ENCODE assay signal across 16 cellular contexts in the genomic region with DNA sequence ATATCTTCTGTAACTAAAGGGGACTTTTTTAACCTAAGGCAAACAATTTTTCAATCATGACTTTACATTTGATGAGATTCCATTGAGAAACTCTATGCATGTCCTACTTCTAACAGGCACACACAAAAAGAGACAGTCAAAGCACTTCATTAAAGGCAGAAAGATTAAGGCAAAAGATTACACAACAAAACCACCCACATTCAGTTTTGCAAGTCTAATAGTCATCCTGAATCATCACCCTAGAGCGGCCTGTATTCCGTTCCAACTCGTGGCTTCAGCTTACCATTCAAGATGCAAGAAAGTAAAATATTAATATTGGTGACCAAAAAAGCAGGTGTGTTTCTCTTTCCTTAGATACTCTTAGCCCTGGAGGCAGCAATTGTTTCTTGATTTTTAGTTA.
DNase-seq lines count a peak whose midpoint lies in the region; ATAC-seq, FAIRE-seq and TF ChIP-seq lines count a peak whose summit lies in the region.
"Had no signal": no experiment of that assay in that cellular context is flagged by ENCODE, and none has a peak within 500 bp of the region (broad histone marks: within the 10 kb centered on the region; RNA-seq: fewer than 3 reads in every experiment).

No MANE protein-coding gene starts in this region.

- H3K27ac Mint-ChIP-seq in WTC11 = no peak overlapping the region
- H3K27ac Mint-ChIP-seq: activated naive CD8-positive, alpha-beta T cell; CD8-positive, alpha-beta T cell; naive thymus-derived CD8-positive, alpha-beta T cell had no signal

- in situ Hi-C loops in GM13977 (cut with MboI; ENCODE audit: low pct_unique_long_range_greater_than_20kb, low sequenced_read_pairs, unreplicated experiment) = no loop called here

- DNase-seq in A549 (ENCODE audit: low read depth in 1 of 2, low spot score in 1 of 2) = peak; percentile 23 to 88
- DNase-seq in H54 (ENCODE audit: insufficient read length, low spot score) = peak; percentile 15
- peak; percentile 52 for DNase-seq in SIG-M5 (lab: John Stamatoyannopoulos, UW)
- peak; percentile 94 for DNase-seq in fibroblast of the aortic adventitia (ENCODE audit: low read depth)
- DNase-seq in GM13977 (ENCODE audit: low spot score) = no peak
- DNase-seq in WTC11 (ENCODE audit: low spot score) = no peak
- no peak for DNase-seq in testis
- DNase-seq in anterior cingulate cortex (lab: John Stamatoyannopoulos, UW) = no peak
- DNase-seq: CD8-positive, alpha-beta T cell; GOT3; heart left ventricle; naive thymus-derived CD8-positive, alpha-beta T cell; NCI-H446 treated with DMSO at 0.1 percent for 48 hours had no signal

- H3K4me1 Mint-ChIP-seq in WTC11 = peaks cover 20% of the 10 kb centered on the region
- H3K4me1 Mint-ChIP-seq: naive thymus-derived CD8-positive, alpha-beta T cell had no signal

- POLR2A ChIA-PET in A549 (lab: Yijun Ruan, JAX) (no interaction called here), WTC11 (lab: Charles Lee) (no interaction called here)

- H3K27ac ChIP-seq in A549 = peak overlapping the region; percentile 90 to 91
- H3K27ac ChIP-seq in testis = no peak overlapping the region
- H3K27ac ChIP-seq: heart left ventricle, VCaP had no signal

- TF ChIP-seq RAD21 in A549 (conservative IDR thresholded peaks at IDR 0.05 in 1 of 2, IDR thresholded peaks at IDR 0.05 in 1 of 2) = peak; percentile 6 to 64; a peak in 3 of 5 replicates

- no peaks in the 10 kb centered on the region for H3K36me3 Mint-ChIP-seq in WTC11
- H3K36me3 Mint-ChIP-seq: activated naive CD8-positive, alpha-beta T cell; CD8-positive, alpha-beta T cell; naive thymus-derived CD8-positive, alpha-beta T cell had no signal

- peaks cover 45% of the 10 kb centered on the region for H3K4me1 ChIP-seq in A549
- H3K4me1 ChIP-seq in testis = no peaks in the 10 kb centered on the region
- H3K4me1 ChIP-seq: heart left ventricle had no signal

- H3K4me3 Mint-ChIP-seq in WTC11 = no peak overlapping the region
- H3K4me3 Mint-ChIP-seq: activated naive CD8-positive, alpha-beta T cell; CD8-positive, alpha-beta T cell; naive thymus-derived CD8-positive, alpha-beta T cell had no signal

- CTCF ChIA-PET in A549 (lab: Yijun Ruan, JAX) = no interaction called here
- CTCF ChIA-PET in WTC11 (lab: Charles Lee) = no interaction called here

- ATAC-seq in A549 (peak; percentile 86 to 92), WTC11 (no peak)
- ATAC-seq: CD8-positive, alpha-beta T cell; HepG2; naive thymus-derived CD8-positive, alpha-beta T cell had no signal

- FAIRE-seq in A549 (lab: Jason Lieb, UNC) (no peak), H54 (lab: Jason Lieb, UNC) (peak; percentile 100)
- FAIRE-seq: HepG2 had no signal

- H3K9me3 Mint-ChIP-seq in WTC11 = no peaks in the 10 kb centered on the region
- H3K9me3 Mint-ChIP-seq: CD8-positive, alpha-beta T cell; naive thymus-derived CD8-positive, alpha-beta T cell had no signal

- H3K27me3 Mint-ChIP-seq in WTC11 (ENCODE audit: low read depth) = no peaks in the 10 kb centered on the region

- H3K27me3 ChIP-seq in testis = no peaks in the 10 kb centered on the region
- H3K27me3 ChIP-seq: heart left ventricle had no signal

- H3K4me2 ChIP-seq in A549 = peak overlapping the region; percentile 55

- TF ChIP-seq EP300 in A549 (IDR thresholded peaks at IDR 0.05) = peak; percentile 89 to 91; a peak in 4 of 5 replicates

- 0% methylated on average over 3 of the region's 3 CpGs for WGBS in A549 (ENCODE audit: missing lambda C conversion rate)
- WGBS in testis, 2 donors = 75 to 87% methylated on average over 3 of the region's 3 CpGs

- TF ChIP-seq POLR2A in A549 (IDR thresholded peaks at IDR 0.05; ENCODE audit: low read length) (no peak), H54 (IDR thresholded peaks at IDR 0.05; ENCODE audit: low read depth, low read length) (no peak), testis (IDR thresholded peaks at IDR 0.05) (no peak)

- intact Hi-C loops in testis (cut with DNase I; ENCODE audit: low total_unique reads) = no loop called here

- H3K36me3 ChIP-seq in testis (ENCODE audit: low read depth, missing control alignments) = no peaks in the 10 kb centered on the region
- H3K36me3 ChIP-seq: heart left ventricle had no signal

- no peak overlapping the region for H3K4me3 ChIP-seq in A549
- H3K4me3 ChIP-seq in fibroblast of the aortic adventitia (ENCODE audit: low read depth, low read length) = no peak overlapping the region
- no peak overlapping the region for H3K4me3 ChIP-seq in testis
- H3K4me3 ChIP-seq: heart left ventricle had no signal

- TF ChIP-seq CTCF in A549 (IDR thresholded peaks at IDR 0.05) (no peak), fibroblast of the aortic adventitia (IDR thresholded peaks at IDR 0.05; ENCODE audit: insufficient read depth, low read length) (no peak), GM13977 (IDR thresholded peaks at IDR 0.05; ENCODE audit: extremely low read depth, insufficient read depth, missing control alignments) (no peak), WTC11 (IDR thresholded peaks at IDR 0.05) (no peak), testis (IDR thresholded peaks at IDR 0.05) (no peak)

- H3K9me3 ChIP-seq in A549 (peaks cover 15% of the 10 kb centered on the region; the same call in 2 of the 3 replicates), testis (no peaks in the 10 kb centered on the region)
- H3K9me3 ChIP-seq: heart left ventricle had no signal

TF ChIP-seq in A549, 52 proteins besides CTCF, POLR2A, EP300 and RAD21 (continues in another document):
- TF ChIP-seq, protein P1, sequence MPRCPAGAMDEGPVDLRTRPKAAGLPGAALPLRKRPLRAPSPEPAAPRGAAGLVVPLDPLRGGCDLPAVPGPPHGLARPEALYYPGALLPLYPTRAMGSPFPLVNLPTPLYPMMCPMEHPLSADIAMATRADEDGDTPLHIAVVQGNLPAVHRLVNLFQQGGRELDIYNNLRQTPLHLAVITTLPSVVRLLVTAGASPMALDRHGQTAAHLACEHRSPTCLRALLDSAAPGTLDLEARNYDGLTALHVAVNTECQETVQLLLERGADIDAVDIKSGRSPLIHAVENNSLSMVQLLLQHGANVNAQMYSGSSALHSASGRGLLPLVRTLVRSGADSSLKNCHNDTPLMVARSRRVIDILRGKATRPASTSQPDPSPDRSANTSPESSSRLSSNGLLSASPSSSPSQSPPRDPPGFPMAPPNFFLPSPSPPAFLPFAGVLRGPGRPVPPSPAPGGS (IDR thresholded peaks at IDR 0.05) = peak; percentile 96
- TF ChIP-seq ZFP36 (IDR thresholded peaks at IDR 0.05; ENCODE audit: borderline replicate concordance, partially characterized antibody) = no peak
- peak; percentile 56 for TF ChIP-seq SMC3 (IDR thresholded peaks at IDR 0.05)
- no peak for TF ChIP-seq ZNF302 (CRISPR knock-in tag; IDR thresholded peaks at IDR 0.05)
- peak; percentile 96 to 97 for TF ChIP-seq CEBPB (IDR thresholded peaks at IDR 0.05)
- TF ChIP-seq, protein P2, sequence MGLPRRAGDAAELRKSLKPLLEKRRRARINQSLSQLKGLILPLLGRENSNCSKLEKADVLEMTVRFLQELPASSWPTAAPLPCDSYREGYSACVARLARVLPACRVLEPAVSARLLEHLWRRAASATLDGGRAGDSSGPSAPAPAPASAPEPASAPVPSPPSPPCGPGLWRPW (IDR thresholded peaks at IDR 0.05) = peak; percentile 89
- TF ChIP-seq GATA3 (IDR thresholded peaks at IDR 0.05; ENCODE audit: borderline replicate concordance) = peak; percentile 82
- no peak for TF ChIP-seq SREBF2 (IDR thresholded peaks at IDR 0.05)
- no peak for TF ChIP-seq CHD4 (IDR thresholded peaks at IDR 0.05; ENCODE audit: borderline replicate concordance)
- TF ChIP-seq, protein P3, sequence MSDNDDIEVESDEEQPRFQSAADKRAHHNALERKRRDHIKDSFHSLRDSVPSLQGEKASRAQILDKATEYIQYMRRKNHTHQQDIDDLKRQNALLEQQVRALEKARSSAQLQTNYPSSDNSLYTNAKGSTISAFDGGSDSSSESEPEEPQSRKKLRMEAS (IDR thresholded peaks at IDR 0.05) = peak; percentile 65
- peak; percentile 99 for TF ChIP-seq JUNB (IDR thresholded peaks at IDR 0.05)
- TF ChIP-seq JUN (IDR thresholded peaks at IDR 0.05) = peak; percentile 79 to 90; a peak in 3 of 5 replicates
- TF ChIP-seq MYC (IDR thresholded peaks at IDR 0.05; ENCODE audit: borderline replicate concordance, low read length) = peak; percentile 21; the same call in 1 of the 2 replicates

TF ChIP-seq in WTC11, 78 proteins besides CTCF, POLR2A, EP300 and RAD21 (continues in another document):
- no peak for TF ChIP-seq NFATC4 (CRISPR knock-in tag; IDR thresholded peaks at IDR 0.05)
- no peak for TF ChIP-seq JAZF1 (CRISPR knock-in tag; IDR thresholded peaks at IDR 0.05)
- TF ChIP-seq, protein P4, sequence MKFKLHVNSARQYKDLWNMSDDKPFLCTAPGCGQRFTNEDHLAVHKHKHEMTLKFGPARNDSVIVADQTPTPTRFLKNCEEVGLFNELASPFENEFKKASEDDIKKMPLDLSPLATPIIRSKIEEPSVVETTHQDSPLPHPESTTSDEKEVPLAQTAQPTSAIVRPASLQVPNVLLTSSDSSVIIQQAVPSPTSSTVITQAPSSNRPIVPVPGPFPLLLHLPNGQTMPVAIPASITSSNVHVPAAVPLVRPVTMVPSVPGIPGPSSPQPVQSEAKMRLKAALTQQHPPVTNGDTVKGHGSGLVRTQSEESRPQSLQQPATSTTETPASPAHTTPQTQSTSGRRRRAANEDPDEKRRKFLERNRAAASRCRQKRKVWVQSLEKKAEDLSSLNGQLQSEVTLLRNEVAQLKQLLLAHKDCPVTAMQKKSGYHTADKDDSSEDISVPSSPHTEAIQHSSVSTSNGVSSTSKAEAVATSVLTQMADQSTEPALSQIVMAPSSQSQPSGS (CRISPR knock-in tag; IDR thresholded peaks at IDR 0.05; ENCODE audit: borderline replicate concordance, low read depth) = no peak

Comparison
In these comparisons a context has a peak if more than half of its experiments do, and no peak if none do; other contexts are left out.
1. DNase-seq: peak in A549 (2 of 2), H54 (single experiment), SIG-M5 (single experiment) and fibroblast of the aortic adventitia (single experiment); none in GM13977 (single experiment), WTC11 (single experiment), testis (single experiment) and anterior cingulate cortex (0 of 58).
2. H3K27ac ChIP-seq: peak in A549 (2 of 2); none in testis (0 of 2).